8 cellular contexts compared by ENCODE assay signal in the genomic region with DNA sequence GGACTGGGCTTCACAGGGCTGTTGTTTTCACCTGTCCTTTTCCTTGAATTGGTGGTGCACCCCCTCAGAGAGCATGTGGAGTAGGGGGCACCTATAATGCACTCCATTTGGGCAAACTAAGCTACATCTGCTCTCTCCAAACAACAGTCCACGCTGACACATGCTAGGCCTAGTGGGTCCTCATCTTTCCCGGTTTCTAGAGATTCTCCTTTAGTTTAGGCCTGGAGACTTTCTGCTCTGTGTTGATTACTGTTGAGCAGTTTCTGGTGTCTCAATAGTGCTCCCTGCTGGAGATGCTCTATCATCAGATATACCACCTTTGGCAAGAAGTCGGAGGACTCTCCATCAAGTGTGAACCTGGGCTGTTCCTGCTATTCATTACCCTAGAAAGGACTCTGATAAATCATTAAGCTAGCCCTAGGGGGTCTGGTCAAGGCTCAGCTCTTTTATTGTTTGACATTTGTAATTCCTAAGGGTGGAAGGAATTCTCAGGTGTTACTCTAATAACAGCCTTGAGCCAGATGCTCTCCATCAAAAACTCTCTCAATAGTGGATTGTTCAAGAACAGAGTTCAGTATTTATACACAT.
DNase-seq lines count a peak whose midpoint lies in the region; ATAC-seq lines count a peak whose summit lies in the region.

No MANE protein-coding gene starts in this region.

- intact Hi-C loops in head of caudate nucleus (cut with DNase I), result loop anchor here (5.0 kb wide), 1 partner anchor 131 kb away; no protein-coding TSS in a partner anchor

- ATAC-seq in GM19397 (IDR thresholded peaks at IDR 0.05; ENCODE audit: unreplicated experiment) (peak; percentile 76), HG03521 (IDR thresholded peaks at IDR 0.05; ENCODE audit: unreplicated experiment) (peak; percentile 65)

- DNase-seq in COR-L47 (lab: John Stamatoyannopoulos, UW) (peak; percentile 3), SIG-M5 (lab: John Stamatoyannopoulos, UW) (peak; percentile 7), head of caudate nucleus (peak in 25 of 42 donors; percentile 5 to 77 (median 35)), renal cortical epithelial cell (ENCODE audit: low read depth) (peak; percentile 95), NCI-H345 treated with DMSO at 0.1 percent for 48 hours (lab: John Stamatoyannopoulos, UW; ENCODE audit: unreplicated experiment) (no peak)
- DNase-seq in activated naive CD4-positive, alpha-beta T cell treated with anti-CD3 and anti-CD28 coated beads, Interleukin-2, amount 50 U/mL, for 16 hours, result peak; percentile 45
